ENCODE assay signal across 9 cellular contexts in the genomic region with DNA sequence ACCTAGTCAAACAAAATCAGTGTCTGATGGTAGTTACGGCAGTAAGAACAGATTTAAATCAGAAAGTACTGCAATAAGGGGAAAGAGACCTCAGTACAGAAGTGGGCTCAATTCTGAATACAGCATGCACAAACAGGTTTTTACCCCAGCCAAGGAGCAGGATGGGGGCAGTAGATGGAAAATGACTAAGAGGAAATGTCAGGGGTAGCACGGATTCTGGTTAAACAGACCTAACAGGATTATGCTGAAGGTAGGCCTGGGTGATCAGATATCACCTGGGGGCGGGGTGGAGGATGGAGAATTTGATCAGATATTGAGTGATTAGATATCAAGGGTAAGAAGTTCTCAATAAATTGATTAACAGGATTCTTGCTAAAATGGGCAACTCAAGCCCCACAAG.
"Had no signal": no experiment of that assay in that cellular context is flagged by ENCODE, and none has a peak within 500 bp of the region (broad histone marks: within the 10 kb centered on the region; RNA-seq: fewer than 3 reads in every experiment).

No MANE protein-coding gene starts in this region.

- H3K9me3 ChIP-seq: body of pancreas, sigmoid colon, thyroid gland had no signal

- H3K27me3 ChIP-seq: body of pancreas, sigmoid colon, thyroid gland had no signal

- DNase-seq: sigmoid colon had no signal

- H3K9me3 Mint-ChIP-seq: activated CD4-positive, alpha-beta T cell treated with anti-CD3 and anti-CD28 coated beads, Interleukin-2, amount 10 ng/mL, durations not matched to agents 24 days and 14 days; activated CD8-positive, alpha-beta T cell treated with anti-CD3 and anti-CD28 coated beads for 36 hours; activated naive CD8-positive, alpha-beta T cell treated with anti-CD3 and anti-CD28 coated beads, Interleukin-2, amount 10 ng/mL, durations not matched to agents 7 days and 5 days; mesothelial cell of epicardium; natural killer cell treated with Interleukin-12 subunit alpha and Interleukin-12 subunit beta and Interleukin-15 and Interleukin-18, amount 100 ng/mL, for 72 hours had no signal

- H3K4me3 ChIP-seq: body of pancreas, lung, sigmoid colon, thyroid gland had no signal

- H3K4me3 Mint-ChIP-seq: activated CD4-positive, alpha-beta T cell treated with anti-CD3 and anti-CD28 coated beads, Interleukin-2, amount 10 ng/mL, durations not matched to agents 24 days and 14 days; activated CD8-positive, alpha-beta T cell treated with anti-CD3 and anti-CD28 coated beads for 36 hours; activated naive CD8-positive, alpha-beta T cell treated with anti-CD3 and anti-CD28 coated beads, Interleukin-2, amount 10 ng/mL, durations not matched to agents 7 days and 5 days; mesothelial cell of epicardium; natural killer cell treated with Interleukin-12 subunit alpha and Interleukin-12 subunit beta and Interleukin-15 and Interleukin-18, amount 100 ng/mL, for 72 hours had no signal

- H3K4me1 ChIP-seq: body of pancreas had no signal

- H3K36me3 Mint-ChIP-seq: natural killer cell treated with Interleukin-12 subunit alpha and Interleukin-12 subunit beta and Interleukin-15 and Interleukin-18, amount 100 ng/mL, for 72 hours had no signal

- H3K27ac Mint-ChIP-seq: activated CD4-positive, alpha-beta T cell treated with anti-CD3 and anti-CD28 coated beads, Interleukin-2, amount 10 ng/mL, durations not matched to agents 24 days and 14 days; activated CD8-positive, alpha-beta T cell treated with anti-CD3 and anti-CD28 coated beads for 36 hours; mesothelial cell of epicardium; natural killer cell treated with Interleukin-12 subunit alpha and Interleukin-12 subunit beta and Interleukin-15 and Interleukin-18, amount 100 ng/mL, for 72 hours had no signal

- H3K27ac ChIP-seq: body of pancreas, sigmoid colon, thyroid gland had no signal

- H3K27me3 Mint-ChIP-seq: activated CD4-positive, alpha-beta T cell treated with anti-CD3 and anti-CD28 coated beads, Interleukin-2, amount 10 ng/mL, durations not matched to agents 24 days and 14 days; activated CD8-positive, alpha-beta T cell treated with anti-CD3 and anti-CD28 coated beads for 36 hours; activated naive CD8-positive, alpha-beta T cell treated with anti-CD3 and anti-CD28 coated beads, Interleukin-2, amount 10 ng/mL, durations not matched to agents 7 days and 5 days; natural killer cell treated with Interleukin-12 subunit alpha and Interleukin-12 subunit beta and Interleukin-15 and Interleukin-18, amount 100 ng/mL, for 72 hours had no signal
